In the genomic region with DNA sequence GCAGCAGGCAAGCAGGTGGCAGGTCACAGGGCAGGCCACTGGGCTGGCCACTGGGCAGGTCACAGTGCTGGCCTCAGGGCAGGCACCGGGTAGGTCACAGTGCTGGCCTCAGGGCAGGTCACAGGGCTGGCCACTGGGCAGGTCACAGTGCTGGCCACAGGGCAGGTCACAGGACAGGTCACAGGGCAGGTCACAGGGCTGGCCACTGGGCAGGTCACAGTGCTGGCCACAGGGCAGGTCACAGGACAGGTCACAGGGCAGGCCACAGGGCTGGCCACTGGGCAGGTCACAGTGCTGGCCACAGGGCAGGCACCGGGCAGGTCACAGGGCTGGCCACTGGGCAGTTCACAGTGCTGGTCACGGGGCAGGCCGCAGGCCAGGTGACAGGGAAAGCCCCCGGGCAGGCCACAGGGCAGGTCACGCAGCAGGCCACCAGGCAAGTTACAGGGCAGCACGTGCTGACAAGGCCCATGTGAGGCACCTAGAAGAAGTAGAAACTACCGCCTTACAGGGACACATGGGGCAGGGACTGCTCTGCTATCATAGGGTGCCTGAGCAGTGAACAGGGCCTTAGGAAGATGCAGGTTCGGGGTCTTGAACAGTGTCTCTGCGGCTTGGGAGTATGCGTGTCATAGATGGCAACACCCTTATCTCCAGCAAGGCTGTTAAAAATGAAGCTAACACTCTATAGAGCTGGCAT, we compare ENCODE assay signal across 27 cellular contexts. TPM values are rescaled to one million over a fixed set of nuclear protein-coding genes. Genes with fewer than 3 reads are reported as not detected.
"Had no signal": no experiment of that assay in that cellular context is flagged by ENCODE, and none has a peak within 500 bp of the region (broad histone marks: within the 10 kb centered on the region; RNA-seq: fewer than 3 reads in every experiment).

No MANE protein-coding gene starts in this region.

- H3K4me3 Mint-ChIP-seq: immature natural killer cell, natural killer cell had no signal

- H3K27me3 ChIP-seq: colonic mucosa, thyroid gland had no signal

- DNase-seq: colonic mucosa; dermis blood vessel endothelial cell; effector memory CD4-positive, alpha-beta T cell; erythroblast; hypothalamus; immature natural killer cell; left ventricle myocardium superior; lower lobe of right lung; natural killer cell; stimulated activated CD4-positive, alpha-beta T cell treated with anti-CD3 and anti-CD28 coated beads, Interleukin-12 subunit alpha, Interleukin-12 subunit beta, amount 100 ng/mL, for 4 hours; stimulated activated CD4-positive, alpha-beta T cell treated with anti-CD3 and anti-CD28 coated beads, Interleukin-1b, Interleukin-23, amount 100 ng/mL, for 48 hours; stimulated activated CD4-positive, alpha-beta T cell treated with anti-CD3 and anti-CD28 coated beads, Interleukin-4, amount 100 ng/mL, for 1 hour; stimulated activated CD8-positive, alpha-beta memory T cell treated with anti-CD3 and anti-CD28 coated beads, Interleukin-4, amount 100 ng/mL, for 48 hours; stimulated activated naive CD4-positive, alpha-beta T cell treated with Interleukin-2 at 50 U/mL for 16 hours; stomach; thyroid gland; trophoblast cell had no signal

- H3K9me3 ChIP-seq: colonic mucosa, lower lobe of right lung, neutrophil, stomach, thyroid gland had no signal

- H3K36me3 Mint-ChIP-seq: immature natural killer cell, natural killer cell had no signal

- ATAC-seq: left ventricle myocardium superior, lower lobe of right lung, natural killer cell, sciatic nerve had no signal

- FAIRE-seq: endometrium, frontal cortex, keratinocyte had no signal

- H3K27ac Mint-ChIP-seq: natural killer cell, progenitor cell of endocrine pancreas had no signal

- H3K4me1 ChIP-seq: colonic mucosa, lower lobe of right lung, parathyroid adenoma, stomach, thyroid gland had no signal

- H3K9me3 Mint-ChIP-seq: immature natural killer cell, natural killer cell had no signal

- H3K27ac ChIP-seq: colonic mucosa, lower lobe of right lung, neutrophil, parathyroid adenoma, stomach, thyroid gland had no signal

- H3K4me3 ChIP-seq: colonic mucosa, lower lobe of right lung, smooth muscle cell, stomach, thyroid gland had no signal

- H3K36me3 ChIP-seq: colonic mucosa, lower lobe of right lung, neutrophil, stomach, thyroid gland had no signal

- H3K4me1 Mint-ChIP-seq: natural killer cell had no signal

RNA-seq across cellular contexts. Expression of gene UBE2QL1, which starts 51.7 kb away (rescaled TPM):
- total RNA-seq: fibroblast of villous mesenchyme, lower lobe of right lung, mononuclear cell, natural killer cell had no signal
- polyA plus RNA-seq: immature natural killer cell, keratinocyte had no signal
